Comparison of ENCODE assay signal across 11 cellular contexts in the genomic region with DNA sequence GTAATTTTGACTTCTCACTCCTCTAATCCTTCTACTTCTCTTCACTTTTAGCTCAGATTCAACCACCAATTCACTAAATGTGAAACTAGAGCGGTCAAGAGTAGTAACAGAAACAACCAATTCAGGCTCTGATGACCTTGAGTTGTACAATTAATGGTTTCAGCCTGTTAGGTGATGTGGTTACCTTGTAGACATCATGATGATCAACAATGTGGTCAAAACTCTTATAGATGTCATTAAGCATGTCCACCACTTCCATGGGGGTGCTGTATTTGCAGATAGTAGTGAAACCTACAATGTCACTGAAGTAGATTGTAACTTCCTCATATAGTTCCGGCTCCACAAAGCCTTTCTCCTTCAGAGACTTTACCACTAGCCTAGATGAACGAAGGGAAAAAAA. TPM values are rescaled to one million over a fixed set of nuclear protein-coding genes. Genes with fewer than 3 reads are reported as not detected.
DNase-seq lines count a peak whose midpoint lies in the region; ATAC-seq, FAIRE-seq and TF ChIP-seq lines count a peak whose summit lies in the region.
"Had no signal": no experiment of that assay in that cellular context is flagged by ENCODE, and none has a peak within 500 bp of the region (broad histone marks: within the 10 kb centered on the region; RNA-seq: fewer than 3 reads in every experiment).

No MANE protein-coding gene starts in this region.

- WGBS in heart right ventricle, 2 donors, result 91 to 94% methylated on average over 3 of the region's 3 CpGs

- no peaks in the 10 kb centered on the region for H3K79me2 ChIP-seq in OCI-LY7 (ENCODE audit: insufficient read depth, low read depth, low read length)

- no peaks in the 10 kb centered on the region for H3K27me3 ChIP-seq in heart right ventricle

- no peaks in the 10 kb centered on the region for H4K20me1 ChIP-seq in OCI-LY7 (ENCODE audit: insufficient read depth, low read length)

- H3K27ac ChIP-seq in OCI-LY7 (ENCODE audit: low read depth, low read length, poor library complexity, severe bottlenecking), result peak overlapping the region; percentile 29
- no peak overlapping the region for H3K27ac ChIP-seq in heart right ventricle

- CTCF ChIA-PET in OCI-LY7 (lab: Charles Lee; ENCODE audit: unreplicated experiment), result no interaction called here

- peak; percentile 70 for ATAC-seq in GM21423 (IDR thresholded peaks at IDR 0.05; ENCODE audit: unreplicated experiment)
- ATAC-seq in HG03108 (IDR thresholded peaks at IDR 0.05; ENCODE audit: unreplicated experiment), result peak; percentile 48
- ATAC-seq in heart right ventricle, result no peak
- ATAC-seq in activated CD4-positive, CD25-positive, alpha-beta regulatory T cell treated with anti-CD3 and anti-CD28 coated beads, Interleukin-2, amount 50 U/mL, for 24 hours, result no peak
- ATAC-seq: left cardiac atrium had no signal

- H3K36me3 ChIP-seq in OCI-LY7 (ENCODE audit: insufficient read depth, low read length), result peaks cover 11% of the 10 kb centered on the region
- H3K36me3 ChIP-seq in heart right ventricle, result peaks cover 0 to 6% (median 0%) of the 10 kb centered on the region in 9 donors

- H3K4me2 ChIP-seq in OCI-LY7 (ENCODE audit: low read length), result peak overlapping the region; percentile 29

- H3K9me2 ChIP-seq in OCI-LY7 (ENCODE audit: insufficient read depth, low read length), result no peaks in the 10 kb centered on the region

- DNase-seq in GM18507 (ENCODE audit: extremely low spot score, insufficient read length, low read depth), result no peak
- peak; percentile 71 for DNase-seq in OCI-LY7 (ENCODE audit: low spot score)
- no peak for DNase-seq in heart right ventricle
- no peak for DNase-seq in kidney glomerular epithelial cell (lab: John Stamatoyannopoulos, UW)
- no peak for DNase-seq in C1 segment of cervical spinal cord (lab: John Stamatoyannopoulos, UW)
- DNase-seq: GOT3, left cardiac atrium, NCI-H1105 had no signal

- peak overlapping the region; percentile 78 for H2AFZ ChIP-seq in OCI-LY7 (ENCODE audit: low read length)

- FAIRE-seq in GM18507 (lab: Jason Lieb, UNC), result peak; percentile 89

- no TSS peak for BruUV-seq in OCI-LY7 (replicated peaks; lab: Mats Ljungman, UMichigan)

- H3K9me3 ChIP-seq in OCI-LY7 (ENCODE audit: low read length) (peaks cover 32% of the 10 kb centered on the region; the same call in 1 of the 2 replicates), heart right ventricle (no peaks in the 10 kb centered on the region)

- peak; percentile 24; the same call in 1 of the 2 replicates for TF ChIP-seq CTCF in OCI-LY7 (conservative IDR thresholded peaks at IDR 0.05; ENCODE audit: low read length)
- TF ChIP-seq CTCF in heart right ventricle (IDR thresholded peaks at IDR 0.05), result no peak

- H3K4me1 ChIP-seq in OCI-LY7 (ENCODE audit: insufficient read depth, low read length, poor library complexity, severe bottlenecking) (peaks cover 41% of the 10 kb centered on the region), heart right ventricle (peaks cover 0 to 16% (median 0%) of the 10 kb centered on the region in 9 donors)

- POLR2A ChIA-PET in OCI-LY7 (lab: Charles Lee), result interaction anchor here (0.6 to 1.3 kb wide), 3 partner anchors 9 to 51 kb away, joined by 3 to 5 read pairs (median 3); no protein-coding TSS in a partner anchor

- intact Hi-C loops in OCI-LY7 (cut with micrococcal nuclease; ENCODE audit: unreplicated experiment) (no loop called here), heart right ventricle (cut with DNase I) (loop anchor here in 7 of 10 donors (5.0 to 10.0 kb wide), 8 partner anchors 40 to 385 kb away; no protein-coding TSS in a partner anchor)

- H3K4me3 ChIP-seq in OCI-LY7 (ENCODE audit: low read depth, low read length, poor library complexity, severe bottlenecking) (no peak overlapping the region), heart right ventricle (no peak overlapping the region)

RNA-seq across cellular contexts. Expression of a gene that starts 54.1 kb away (rescaled TPM):
- total RNA-seq in OCI-LY7 (2014; rRNA removed; shearing (Covaris generic)), result 0.46 and 0.54 TPM in 2 replicates
- 0.61 TPM in 1 of 2 replicates, not detected in the other for total RNA-seq in OCI-LY7 (2022)
- total RNA-seq in heart right ventricle, result 10 to 100 TPM; 19.4 to 45.1 (median 30.1) TPM
- polyA plus RNA-seq in heart right ventricle, result 10 to 100 TPM in 1 of 2 donors, 1 to 10 TPM in 1; 6.4 to 10.9 TPM

Comparison
In these comparisons a context has a peak if more than half of its experiments do, and no peak if none do; other contexts are left out.
1. ATAC-seq: peak in GM21423 (single experiment) and HG03108 (single experiment); none in heart right ventricle (0 of 8) and activated CD4-positive, CD25-positive, alpha-beta regulatory T cell treated with anti-CD3 and anti-CD28 coated beads, Interleukin-2, amount 50 U/mL, for 24 hours (0 of 2).
2. RNA of a gene that starts 54.1 kb away (total RNA-seq): 19.4 to 45.1 TPM in heart right ventricle; 0.46 to 0.61 TPM in OCI-LY7; every median in the first group is over 10 times any median in the second.